In the genomic region with DNA sequence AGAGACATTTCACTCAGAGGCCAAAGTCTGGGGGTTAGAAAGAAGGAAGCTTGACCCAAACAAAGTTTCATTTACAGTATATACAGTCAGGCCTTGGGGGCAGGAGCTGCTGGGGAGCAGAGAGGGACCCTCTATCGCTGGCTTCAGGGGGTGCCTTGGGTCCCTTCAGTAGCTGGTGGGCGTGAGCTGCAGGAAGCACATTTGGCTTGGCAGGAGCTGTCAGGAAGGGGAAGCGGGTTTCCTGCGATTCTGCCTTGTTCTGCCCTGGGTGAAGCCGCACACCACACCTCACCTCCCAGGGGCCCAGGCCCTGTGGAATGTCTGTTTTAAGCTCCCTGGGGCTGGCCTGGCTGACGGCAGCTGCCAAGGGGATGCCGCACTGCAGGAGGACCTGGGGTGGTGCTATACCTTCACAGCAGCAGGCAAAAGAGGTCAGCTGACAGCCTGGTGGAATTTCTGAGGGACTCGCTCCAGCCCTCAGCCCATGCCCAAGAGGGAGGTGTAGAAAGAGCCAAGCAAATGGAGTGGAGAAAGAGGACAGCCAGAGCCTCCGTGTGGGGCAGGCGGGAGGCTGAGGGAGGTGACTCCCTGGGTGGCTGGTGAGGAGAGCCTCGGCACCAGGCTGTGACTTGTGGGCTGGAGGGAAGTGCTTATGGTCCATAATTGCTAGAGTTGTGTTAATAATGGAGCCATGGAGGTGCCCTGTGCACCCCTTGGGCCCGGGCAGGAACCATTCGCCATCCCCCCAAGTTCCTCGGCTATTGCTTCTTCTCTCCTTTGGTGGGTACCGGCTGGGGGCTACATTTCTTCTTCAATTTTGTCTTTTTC, we compare ENCODE assay signal across 9 cellular contexts. TPM values are rescaled to one million over a fixed set of nuclear protein-coding genes. Genes with fewer than 3 reads are reported as not detected.
A peak's percentile ranks its signal among the peaks of the same experiment; 100 is the strongest.
DNase-seq lines count a peak whose midpoint lies in the region; ATAC-seq, FAIRE-seq and TF ChIP-seq lines count a peak whose summit lies in the region.
"Had no signal": no experiment of that assay in that cellular context is flagged by ENCODE, and none has a peak within 500 bp of the region (broad histone marks: within the 10 kb centered on the region; RNA-seq: fewer than 3 reads in every experiment).

No MANE protein-coding gene starts in this region.

- peak overlapping the region; percentile 96 for H3K27ac ChIP-seq in A549

- TF ChIP-seq CTCF in A549 (IDR thresholded peaks at IDR 0.05), result no peak
- no peak for TF ChIP-seq CTCF in natural killer cell (IDR thresholded peaks at IDR 0.05)

- no peak overlapping the region for H3K4me3 ChIP-seq in A549

- TF ChIP-seq POLR2A in A549 (IDR thresholded peaks at IDR 0.05; ENCODE audit: low read length) (no peak), GM12891 (IDR thresholded peaks at IDR 0.05; ENCODE audit: low read depth, low read length) (no peak)

- no peak for TF ChIP-seq EP300 in A549 (IDR thresholded peaks at IDR 0.05)

- peak overlapping the region; percentile 72 for H3K4me2 ChIP-seq in A549

- WGBS in A549 (ENCODE audit: missing lambda C conversion rate), result 71% methylated on average over 13 of the region's 15 CpGs

- H3K27me3 Mint-ChIP-seq in natural killer cell (ENCODE audit: low read depth in 2 of 2), result no peaks in the 10 kb centered on the region
- H3K27me3 Mint-ChIP-seq in activated T-cell treated with anti-CD3 and anti-CD28 coated beads, Interleukin-2, amount 50 U/mL, for 72 hours (ENCODE audit: low read depth), result no peaks in the 10 kb centered on the region

- intact Hi-C loops in natural killer cell (cut with micrococcal nuclease), result no loop called here
- intact Hi-C loops in head of caudate nucleus (cut with DNase I), result no loop called here

- H3K27ac Mint-ChIP-seq in natural killer cell, result peak overlapping the region in 1 of 2 donors; percentile 62
- H3K27ac Mint-ChIP-seq in activated T-cell treated with anti-CD3 and anti-CD28 coated beads, Interleukin-2, amount 50 U/mL, for 72 hours, result no peak overlapping the region

- peaks cover 16 to 24% of the 10 kb centered on the region in 2 donors for H3K4me1 Mint-ChIP-seq in natural killer cell
- H3K4me1 Mint-ChIP-seq in activated T-cell treated with anti-CD3 and anti-CD28 coated beads, Interleukin-2, amount 50 U/mL, for 72 hours (ENCODE audit: low read depth), result peaks cover 19% of the 10 kb centered on the region

- H3K36me3 Mint-ChIP-seq in natural killer cell, result no peaks in the 10 kb centered on the region
- H3K36me3 Mint-ChIP-seq in activated T-cell treated with anti-CD3 and anti-CD28 coated beads, Interleukin-2, amount 50 U/mL, for 72 hours (ENCODE audit: insufficient read depth in 2 of 2), result no peaks in the 10 kb centered on the region

- H3K9me3 Mint-ChIP-seq in natural killer cell, result no peaks in the 10 kb centered on the region
- no peaks in the 10 kb centered on the region for H3K9me3 Mint-ChIP-seq in activated T-cell treated with anti-CD3 and anti-CD28 coated beads, Interleukin-2, amount 50 U/mL, for 72 hours

- no peak for FAIRE-seq in A549 (lab: Jason Lieb, UNC)
- no peak for FAIRE-seq in GM12891 (lab: Jason Lieb, UNC)

- no peak for TF ChIP-seq RAD21 in A549 (conservative IDR thresholded peaks at IDR 0.05 in 1 of 2, IDR thresholded peaks at IDR 0.05 in 1 of 2)

- peak in 1 of 2 experiments; percentile 57 for DNase-seq in A549 (ENCODE audit: low read depth in 1 of 2, low spot score in 1 of 2)
- DNase-seq in NCI-H69 (lab: John Stamatoyannopoulos, UW), result peak; percentile 2
- no peak for DNase-seq in natural killer cell
- no peak for DNase-seq in GM12891 (ENCODE audit: insufficient read length, low spot score)
- DNase-seq in head of caudate nucleus, result no peak
- no peak for DNase-seq in NCI-H1694 (lab: John Stamatoyannopoulos, UW)
- no peak for DNase-seq in activated T-cell treated with anti-CD3 and anti-CD28 coated beads, Interleukin-2, amount 50 U/mL, for 72 hours
- DNase-seq: PC-3 had no signal

- CTCF ChIA-PET in A549 (lab: Yijun Ruan, JAX), result interaction anchor here (0.8 to 3.4 kb wide), 7 partner anchors 9 to 172 kb away, joined by 3 to 18 read pairs (median 5); no protein-coding TSS in a partner anchor

- H3K9me3 ChIP-seq in A549, result no peaks in the 10 kb centered on the region

- POLR2A ChIA-PET in A549 (lab: Yijun Ruan, JAX), result interaction anchor here (1.9 kb wide), 1 partner anchor 19 kb away, joined by 4 read pairs; no protein-coding TSS in a partner anchor

- peak overlapping the region; percentile 52 for H3K4me3 Mint-ChIP-seq in natural killer cell
- H3K4me3 Mint-ChIP-seq in activated T-cell treated with anti-CD3 and anti-CD28 coated beads, Interleukin-2, amount 50 U/mL, for 72 hours, result no peak overlapping the region

- ATAC-seq in A549 (peak; percentile 5 to 40), esophagus mucosa (peak; percentile 15), natural killer cell (peak in 1 of 3 donors; percentile 36)
- no peak for ATAC-seq in activated T-cell treated with anti-CD3 and anti-CD28 coated beads, Interleukin-2, amount 50 U/mL, for 72 hours (replicated peaks in 1 of 2)
- ATAC-seq: PC-3 had no signal

- peaks cover 80% of the 10 kb centered on the region for H3K4me1 ChIP-seq in A549

TF ChIP-seq in A549, 52 proteins besides CTCF, POLR2A, EP300 and RAD21:
- TF ChIP-seq, protein P1, sequence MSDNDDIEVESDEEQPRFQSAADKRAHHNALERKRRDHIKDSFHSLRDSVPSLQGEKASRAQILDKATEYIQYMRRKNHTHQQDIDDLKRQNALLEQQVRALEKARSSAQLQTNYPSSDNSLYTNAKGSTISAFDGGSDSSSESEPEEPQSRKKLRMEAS (IDR thresholded peaks at IDR 0.05), result no peak
- peak; percentile 10; the same call in 1 of the 2 replicates for TF ChIP-seq HOXB13 (CRISPR knock-in tag; IDR thresholded peaks at IDR 0.05; ENCODE audit: low read depth)

TF ChIP-seq in GM12891, 5 proteins besides CTCF, POLR2A, EP300 and RAD21:
- TF ChIP-seq TAF1 (IDR thresholded peaks at IDR 0.05; ENCODE audit: low read depth, low read length) (no peak), PAX5 (IDR thresholded peaks at IDR 0.05; ENCODE audit: insufficient read depth, low read length, severe bottlenecking) (no peak), SPI1 (IDR thresholded peaks at IDR 0.05; ENCODE audit: low read depth, low read length) (no peak), POLR2AphosphoS5 (IDR thresholded peaks at IDR 0.05; ENCODE audit: low read depth, low read length) (no peak), POU2F2 (IDR thresholded peaks at IDR 0.05; ENCODE audit: low read depth, low read length) (no peak)

RNA-seq across cellular contexts. Expression of a gene that starts 43.9 kb away (rescaled TPM):
- polyA plus RNA-seq in A549 (2011; rRNA removed) (5.4 and 6.7 TPM in 2 replicates), A549 (2017; fragmentation: RNase III; extraction: RNeasy Plus Mini Kit Qiagen cat#74134 plus additional on column Dnase treatment) (13.9 to 21.6 TPM (median 21.1 TPM) in 3 replicates)
- polyA plus RNA-seq in A549 (2012; cell fraction: cytosol; rRNA removed), result 4.3 and 5.3 TPM in 2 replicates
- 5.9 and 6.1 TPM in 2 replicates for polyA plus RNA-seq in A549 (2012; cell fraction: nucleus; rRNA removed)
- 8.2 and 8.3 TPM in 2 replicates for polyA minus RNA-seq in A549 (2011; rRNA and poly(A)+ RNA removed)
- total RNA-seq in esophagus mucosa (38.6 TPM), natural killer cell (100 to 1,000 TPM; 280 to 347 (median 340) TPM)
- polyA plus RNA-seq in GM12891 (2012; ENCODE audit: low read depth, missing spikeins), result 57.5 TPM
- total RNA-seq in activated T-cell treated with anti-CD3 and anti-CD28 coated beads, Interleukin-2, amount 50 U/mL, for 72 hours, result 100 to 1,000 TPM; 174 to 200 TPM

Comparison
In these comparisons a context has a peak if more than half of its experiments do, and no peak if none do; other contexts are left out.
1. ATAC-seq: peak in A549 (2 of 2) and esophagus mucosa (single experiment); none in activated T-cell treated with anti-CD3 and anti-CD28 coated beads, Interleukin-2, amount 50 U/mL, for 72 hours (0 of 2).